In genomic region chr2:64696631-64697030, GRCh38 we compare ENCODE assay signal across 20 cellular contexts. TPM values are rescaled to one million over a fixed set of nuclear protein-coding genes. Genes with fewer than 3 reads are reported as not detected.
A peak's percentile ranks its signal among the peaks of the same experiment; 100 is the strongest.
DNase-seq lines count a peak whose midpoint lies in the region; ATAC-seq, FAIRE-seq and TF ChIP-seq lines count a peak whose summit lies in the region.
"Had no signal": no experiment of that assay in that cellular context is flagged by ENCODE, and none has a peak within 500 bp of the region (broad histone marks: within the 10 kb centered on the region; RNA-seq: fewer than 3 reads in every experiment).

No MANE protein-coding gene starts in this region.

- H3K4me1 Mint-ChIP-seq in endothelial cell (ENCODE audit: unreplicated experiment): peaks cover 25% of the 10 kb centered on the region

- H3K36me3 Mint-ChIP-seq in endothelial cell (ENCODE audit: low read depth, unreplicated experiment): no peaks in the 10 kb centered on the region
- H3K36me3 Mint-ChIP-seq: CD4-positive, CD25-positive, alpha-beta regulatory T cell had no signal

- H3K9ac ChIP-seq in smooth muscle cell (ENCODE audit: low read depth): no peak overlapping the region
- H3K9ac ChIP-seq: KMS-11 had no signal

- peak; percentile 50 for FAIRE-seq in GM12892 (lab: Jason Lieb, UNC)
- FAIRE-seq: HepG2 had no signal

- H3K79me2 ChIP-seq in smooth muscle cell (ENCODE audit: low read depth): no peaks in the 10 kb centered on the region

- TF ChIP-seq CTCF in endothelial cell (IDR thresholded peaks at IDR 0.05; ENCODE audit: unreplicated experiment) (no peak), smooth muscle cell (IDR thresholded peaks at IDR 0.05; ENCODE audit: borderline replicate concordance, insufficient read depth, poor library complexity, severe bottlenecking) (no peak)

- H3K4me3 ChIP-seq in smooth muscle cell: no peak overlapping the region
- H3K4me3 ChIP-seq: PC-9, SJCRH30 had no signal

- DNase-seq in GM12892 (ENCODE audit: insufficient read length): no peak
- DNase-seq in M059J (ENCODE audit: low read depth): peak; percentile 11
- no peak for DNase-seq in endothelial cell (ENCODE audit: low spot score)
- DNase-seq in smooth muscle cell (lab: John Stamatoyannopoulos, UW; ENCODE audit: unreplicated experiment): no peak
- DNase-seq in activated CD4-positive, alpha-beta T cell treated with anti-CD3 and anti-CD28 coated beads for 4 hours: no peak
- no peak for DNase-seq in EL
- DNase-seq: CD4-positive, CD25-positive, alpha-beta regulatory T cell; DMS53; H7; MM.1S; NCI-H1092 treated with DMSO at 0.1 percent for 48 hours; NCI-H2081 treated with DMSO at 0.1 percent for 48 hours; NCI-H510A treated with DMSO at 0.1 percent for 48 hours; NCI-H82; PC-9; SJCRH30 had no signal

- H3K27ac ChIP-seq in smooth muscle cell (ENCODE audit: low read depth): peak overlapping the region; percentile 81
- H3K27ac ChIP-seq: KMS-11, PC-9, SJCRH30 had no signal

- ATAC-seq in HG02840 (IDR thresholded peaks at IDR 0.05; ENCODE audit: low FRiP score, unreplicated experiment): no peak
- ATAC-seq: HepG2 had no signal

- no peak overlapping the region for H3K4me3 Mint-ChIP-seq in endothelial cell (ENCODE audit: unreplicated experiment)
- H3K4me3 Mint-ChIP-seq: B cell had no signal

- H3K27me3 ChIP-seq in smooth muscle cell (ENCODE audit: low read depth): no peaks in the 10 kb centered on the region
- H3K27me3 ChIP-seq: SJCRH30 had no signal

- peak overlapping the region; percentile 16 for H3K27ac Mint-ChIP-seq in endothelial cell (ENCODE audit: unreplicated experiment)
- H3K27ac Mint-ChIP-seq: B cell; CD4-positive, CD25-positive, alpha-beta regulatory T cell had no signal

- no peaks in the 10 kb centered on the region for H3K9me3 ChIP-seq in smooth muscle cell (replicated peaks; ENCODE audit: low read depth)
- H3K9me3 ChIP-seq: SJCRH30 had no signal

- H3K27me3 Mint-ChIP-seq in endothelial cell (ENCODE audit: unreplicated experiment): no peaks in the 10 kb centered on the region
- H3K27me3 Mint-ChIP-seq: B cell; CD4-positive, CD25-positive, alpha-beta regulatory T cell had no signal

- H3K4me2 ChIP-seq in smooth muscle cell: peak overlapping the region; percentile 53
- H3K4me2 ChIP-seq: KMS-11, PC-9 had no signal

- no peaks in the 10 kb centered on the region for H3K9me3 Mint-ChIP-seq in endothelial cell (ENCODE audit: unreplicated experiment)

- no peaks in the 10 kb centered on the region for H4K20me1 ChIP-seq in smooth muscle cell (ENCODE audit: low read depth)

- H3K36me3 ChIP-seq in smooth muscle cell (ENCODE audit: low read depth): no peaks in the 10 kb centered on the region
- H3K36me3 ChIP-seq: SJCRH30 had no signal

- peaks cover 5% of the 10 kb centered on the region for H3F3A ChIP-seq in smooth muscle cell (ENCODE audit: low read depth)

- no peak overlapping the region for H2AFZ ChIP-seq in smooth muscle cell (ENCODE audit: low read depth)
- H2AFZ ChIP-seq: PC-9 had no signal

- TF ChIP-seq POLR2A in GM12892 (IDR thresholded peaks at IDR 0.05; ENCODE audit: low read depth, low read length): no peak

- H3K4me1 ChIP-seq in smooth muscle cell (ENCODE audit: low read depth): peaks cover 27% of the 10 kb centered on the region

- 97% methylated on average over 1 of the region's 1 CpG for WGBS in smooth muscle cell (ENCODE audit: low lambda C conversion rate)

RNA-seq across cellular contexts. Expression of gene SERTAD2, which starts 42.9 kb away (rescaled TPM):
- 21.0 TPM for polyA plus RNA-seq in GM12892 (2012; ENCODE audit: missing spikeins)
- 10.0 and 16.9 TPM in 2 replicates for total RNA-seq in M059J (2014; rRNA removed; shearing (Covaris generic))
- 9.8 TPM for total RNA-seq in endothelial cell (ENCODE audit: unreplicated experiment)
- 23.2 and 23.8 TPM in 2 replicates for total RNA-seq in smooth muscle cell
- polyA plus RNA-seq in smooth muscle cell: 14.2 TPM in 2 replicates
